Comparison of ENCODE assay signal across 8 cellular contexts in genomic region chr19:2015611-2015950, GRCh38. TPM values are rescaled to one million over a fixed set of nuclear protein-coding genes. Genes with fewer than 3 reads are reported as not detected.
A peak's percentile ranks its signal among the peaks of the same experiment; 100 is the strongest.
DNase-seq lines count a peak whose midpoint lies in the region; ATAC-seq and TF ChIP-seq lines count a peak whose summit lies in the region.

TSS of gene BTBD2 (minus strand) at chr19:2015714. CDS start at chr19:2015703, 11 bp downstream.

- H3K9ac ChIP-seq in OCI-LY3 (ENCODE audit: low read length): peak within 1 kb of the TSS; percentile 82

- H3K27ac ChIP-seq in 22Rv1 (peak within 1 kb of the TSS; percentile 78), OCI-LY3 (ENCODE audit: low read length) (peak within 1 kb of the TSS; percentile 32; the same call in 1 of the 2 replicates), upper lobe of left lung (peak within 1 kb of the TSS in 3 of 4 donors; percentile 53 to 86 (median 65))

- in situ Hi-C loops in GM18951 (cut with MboI; ENCODE audit: low sequenced_read_pairs, unreplicated experiment): no loop called here

- peak within 1 kb of the TSS; percentile 86 for H3K4me2 ChIP-seq in OCI-LY3 (ENCODE audit: low read length)

- no peaks in the 10 kb centered on the region for H3K27me3 ChIP-seq in OCI-LY3 (ENCODE audit: low read depth, low read length)
- H3K27me3 ChIP-seq in upper lobe of left lung: no peaks in the 10 kb centered on the region

- H3K79me2 ChIP-seq in OCI-LY3 (ENCODE audit: low read length): peaks cover 39% of the 10 kb centered on the region

- peak; percentile 61 for DNase-seq in activated naive CD4-positive, alpha-beta T cell treated with anti-CD3 and anti-CD28 coated beads, Interleukin-2, amount 50 U/mL, for 16 hours
- DNase-seq in globus pallidus (ENCODE audit: low spot score): peak; percentile 84
- DNase-seq in occipital lobe (lab: John Stamatoyannopoulos, UW): peak; percentile 33
- DNase-seq in upper lobe of left lung: no peak

- no peak for ATAC-seq in upper lobe of left lung (ENCODE audit: low FRiP score in 2 of 2)
- no peak for ATAC-seq in HG02981 (IDR thresholded peaks at IDR 0.05; ENCODE audit: unreplicated experiment)

- H3K9me3 ChIP-seq in OCI-LY3 (ENCODE audit: insufficient read depth, low read length) (no peaks in the 10 kb centered on the region), upper lobe of left lung (no peaks in the 10 kb centered on the region)

- H3K4me1 ChIP-seq in OCI-LY3 (ENCODE audit: low read length): peaks cover 22% of the 10 kb centered on the region
- peaks cover 19 to 36% (median 24%) of the 10 kb centered on the region in 4 donors for H3K4me1 ChIP-seq in upper lobe of left lung

- TF ChIP-seq POLR2A in GM18951 (IDR thresholded peaks at IDR 0.05; ENCODE audit: extremely low read depth, insufficient read depth, insufficient read length): peak; percentile 48
- TF ChIP-seq POLR2A in upper lobe of left lung (IDR thresholded peaks at IDR 0.05): no peak

- no CpG with 5 or more reads among the region's 19 CpGs for WGBS in upper lobe of left lung, 2 donors

- TF ChIP-seq EP300 in upper lobe of left lung (IDR thresholded peaks at IDR 0.05): no peak

- peaks cover 8% of the 10 kb centered on the region; the same call in 1 of the 2 replicates for H4K20me1 ChIP-seq in OCI-LY3 (ENCODE audit: insufficient read depth, low read length)

- H3K4me3 ChIP-seq in OCI-LY3 (ENCODE audit: low read length) (peak within 1 kb of the TSS; percentile 83), upper lobe of left lung (peak within 1 kb of the TSS; percentile 50 to 81 (median 67))

- H3K36me3 ChIP-seq in OCI-LY3 (replicated peaks; ENCODE audit: low read depth, low read length) (peaks cover 25% of the 10 kb centered on the region), upper lobe of left lung (no peaks in the 10 kb centered on the region)

- TF ChIP-seq CTCF in 22Rv1 (IDR thresholded peaks at IDR 0.05) (no peak), OCI-LY3 (IDR thresholded peaks at IDR 0.05; ENCODE audit: low read depth, low read length) (no peak), upper lobe of left lung (IDR thresholded peaks at IDR 0.05) (no peak)

- H2AFZ ChIP-seq in OCI-LY3 (ENCODE audit: low read depth, low read length): no peak within 1 kb of the TSS

RNA-seq across cellular contexts. Expression of gene BTBD2, which starts in this region (rescaled TPM):
- total RNA-seq in occipital lobe (49.1 TPM), upper lobe of left lung (10 to 100 TPM; 49.0 to 87.3 (median 69.8) TPM)

Comparison
In these comparisons a context has a peak if more than half of its experiments do, and no peak if none do; other contexts are left out.
1. DNase-seq: peak in activated naive CD4-positive, alpha-beta T cell treated with anti-CD3 and anti-CD28 coated beads, Interleukin-2, amount 50 U/mL, for 16 hours (single experiment), globus pallidus (single experiment) and occipital lobe (single experiment); none in upper lobe of left lung (0 of 2).
2. Peak in every context shown above with its lines, with median percentiles within 50 percentile points of each other: H3K27ac ChIP-seq.